ENCODE assay signal across 9 cellular contexts in the genomic region with DNA sequence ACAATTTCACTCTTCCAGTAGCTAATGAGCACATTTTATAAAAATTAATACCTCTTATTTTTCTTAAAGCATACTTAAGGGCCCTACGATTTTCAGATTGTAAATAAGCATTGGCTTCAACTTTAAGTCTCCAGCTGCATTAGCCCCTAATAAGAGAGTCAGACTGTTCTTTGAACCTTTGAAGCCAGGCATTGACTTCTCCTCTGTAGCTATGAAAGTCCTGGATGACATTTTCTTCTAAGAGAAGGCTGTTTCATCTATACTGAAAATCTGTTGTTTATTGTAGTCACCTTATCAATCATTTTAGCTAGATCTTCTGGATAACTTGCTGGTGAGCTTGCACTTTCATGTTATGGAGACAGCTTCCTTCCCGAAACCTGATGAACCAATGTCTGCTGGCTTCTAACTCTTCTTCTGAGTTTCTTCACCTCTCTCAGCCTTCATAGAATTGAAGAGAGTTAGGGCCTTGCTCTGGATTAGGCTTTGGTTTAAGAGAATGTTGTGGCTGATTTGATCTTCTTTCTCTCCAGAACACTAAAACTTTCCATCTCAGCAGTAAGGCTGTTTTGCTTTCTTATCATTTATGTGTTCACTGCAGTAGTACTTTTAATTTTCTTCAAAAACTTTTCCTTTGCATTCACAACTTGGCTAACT.
DNase-seq lines count a peak whose midpoint lies in the region; ATAC-seq, FAIRE-seq and TF ChIP-seq lines count a peak whose summit lies in the region.
"Had no signal": no experiment of that assay in that cellular context is flagged by ENCODE, and none has a peak within 500 bp of the region (broad histone marks: within the 10 kb centered on the region; RNA-seq: fewer than 3 reads in every experiment).

No MANE protein-coding gene starts in this region.

- POLR2A ChIA-PET in activated CD4-positive, alpha-beta T cell treated with anti-CD3 and anti-CD28 coated beads, Interleukin-2, amount 10 ng/mL, durations not matched to agents 7 days and 5 days (lab: Charles Lee) = interaction anchor here (0.6 to 1.0 kb wide), 2 partner anchors 234 to 676 kb away, joined by 3 to 6 read pairs; no protein-coding TSS in a partner anchor
- POLR2A ChIA-PET in activated CD4-positive, alpha-beta memory T cell treated with anti-CD3 and anti-CD28 coated beads, Interleukin-2, amount 10 ng/mL, durations not matched to agents 7 days and 5 days (lab: Charles Lee) = interaction anchor here (0.6 to 2.8 kb wide), 20 partner anchors 13 to 412 kb away, joined by 3 to 14 read pairs (median 3); a partner anchor contains a TSS

- H3K4me3 ChIP-seq in mucosa of descending colon = no peak overlapping the region
- H3K4me3 ChIP-seq: lung had no signal

- FAIRE-seq in GM12892 (lab: Jason Lieb, UNC) = no peak

- no peaks in the 10 kb centered on the region for H3K27me3 Mint-ChIP-seq in activated CD4-positive, alpha-beta T cell treated with anti-CD3 and anti-CD28 coated beads, Interleukin-2, amount 10 ng/mL, durations not matched to agents 7 days and 5 days
- no peaks in the 10 kb centered on the region for H3K27me3 Mint-ChIP-seq in activated CD4-positive, alpha-beta memory T cell treated with anti-CD3 and anti-CD28 coated beads, Interleukin-2, amount 10 ng/mL, durations not matched to agents 7 days and 5 days
- H3K27me3 Mint-ChIP-seq in stimulated activated naive B cell treated with anti-CD40 and anti-IgM and Interleukin-4, amounts not matched to agents 10 μg/mL and 1 μg/mL and 100 μg/mL, for 72 hours = no peaks in the 10 kb centered on the region

- ATAC-seq in HG02970 (IDR thresholded peaks at IDR 0.05; ENCODE audit: low FRiP score, unreplicated experiment) (peak; percentile 31), mucosa of descending colon (no peak)
- ATAC-seq in stimulated activated naive B cell treated with anti-CD40 and anti-IgM and Interleukin-4, amounts not matched to agents 10 μg/mL and 1 μg/mL and 100 μg/mL, for 72 hours (replicated peaks) = peak; percentile 28 to 30

- TF ChIP-seq CTCF in mucosa of descending colon (IDR thresholded peaks at IDR 0.05) = no peak

- no peak for TF ChIP-seq POLR2A in GM12892 (IDR thresholded peaks at IDR 0.05; ENCODE audit: low read depth, low read length)

- no peaks in the 10 kb centered on the region for H3K36me3 ChIP-seq in mucosa of descending colon (ENCODE audit: low read depth)

- intact Hi-C loops in mucosa of descending colon (cut with DNase I, micrococcal nuclease) = no loop called here

- H3K9me3 Mint-ChIP-seq in activated CD4-positive, alpha-beta T cell treated with anti-CD3 and anti-CD28 coated beads, Interleukin-2, amount 10 ng/mL, durations not matched to agents 7 days and 5 days = peaks cover 6% of the 10 kb centered on the region
- H3K9me3 Mint-ChIP-seq in activated CD4-positive, alpha-beta memory T cell treated with anti-CD3 and anti-CD28 coated beads, Interleukin-2, amount 10 ng/mL, durations not matched to agents 7 days and 5 days = no peaks in the 10 kb centered on the region
- H3K9me3 Mint-ChIP-seq in stimulated activated naive B cell treated with anti-CD40 and anti-IgM and Interleukin-4, amounts not matched to agents 10 μg/mL and 1 μg/mL and 100 μg/mL, for 72 hours = no peaks in the 10 kb centered on the region

- H3K36me3 Mint-ChIP-seq in activated CD4-positive, alpha-beta T cell treated with anti-CD3 and anti-CD28 coated beads, Interleukin-2, amount 10 ng/mL, durations not matched to agents 7 days and 5 days (ENCODE audit: low read depth) = peaks cover 7% of the 10 kb centered on the region
- peaks cover 13% of the 10 kb centered on the region for H3K36me3 Mint-ChIP-seq in activated CD4-positive, alpha-beta memory T cell treated with anti-CD3 and anti-CD28 coated beads, Interleukin-2, amount 10 ng/mL, durations not matched to agents 7 days and 5 days (ENCODE audit: low read depth)
- H3K36me3 Mint-ChIP-seq in stimulated activated naive B cell treated with anti-CD40 and anti-IgM and Interleukin-4, amounts not matched to agents 10 μg/mL and 1 μg/mL and 100 μg/mL, for 72 hours = peaks cover 0 to 29% of the 10 kb centered on the region in 2 donors

- peak overlapping the region; percentile 57 for H3K4me3 Mint-ChIP-seq in activated CD4-positive, alpha-beta T cell treated with anti-CD3 and anti-CD28 coated beads, Interleukin-2, amount 10 ng/mL, durations not matched to agents 7 days and 5 days
- peak overlapping the region; percentile 57 for H3K4me3 Mint-ChIP-seq in activated CD4-positive, alpha-beta memory T cell treated with anti-CD3 and anti-CD28 coated beads, Interleukin-2, amount 10 ng/mL, durations not matched to agents 7 days and 5 days
- H3K4me3 Mint-ChIP-seq in stimulated activated naive B cell treated with anti-CD40 and anti-IgM and Interleukin-4, amounts not matched to agents 10 μg/mL and 1 μg/mL and 100 μg/mL, for 72 hours = peak overlapping the region; percentile 79

- CTCF ChIA-PET in activated CD4-positive, alpha-beta T cell treated with anti-CD3 and anti-CD28 coated beads, Interleukin-2, amount 10 ng/mL, durations not matched to agents 7 days and 5 days (lab: Charles Lee) = interaction anchor here (0.6 to 1.2 kb wide), 7 partner anchors 8 to 234 kb away, joined by 3 to 4 read pairs (median 3); a partner anchor contains a TSS
- CTCF ChIA-PET in activated CD4-positive, alpha-beta memory T cell treated with anti-CD3 and anti-CD28 coated beads, Interleukin-2, amount 10 ng/mL, durations not matched to agents 7 days and 5 days (lab: Charles Lee) = interaction anchor here (0.8 to 1.2 kb wide), 4 partner anchors 16 to 412 kb away, joined by 3 to 4 read pairs (median 3); no protein-coding TSS in a partner anchor

- peak overlapping the region; percentile 94 for H3K27ac Mint-ChIP-seq in activated CD4-positive, alpha-beta T cell treated with anti-CD3 and anti-CD28 coated beads, Interleukin-2, amount 10 ng/mL, durations not matched to agents 7 days and 5 days
- H3K27ac Mint-ChIP-seq in activated CD4-positive, alpha-beta memory T cell treated with anti-CD3 and anti-CD28 coated beads, Interleukin-2, amount 10 ng/mL, durations not matched to agents 7 days and 5 days = peak overlapping the region; percentile 86
- H3K27ac Mint-ChIP-seq in stimulated activated naive B cell treated with anti-CD40 and anti-IgM and Interleukin-4, amounts not matched to agents 10 μg/mL and 1 μg/mL and 100 μg/mL, for 72 hours = peak overlapping the region; percentile 93

- DNase-seq in activated CD4-positive, alpha-beta T cell treated with anti-CD3 and anti-CD28 coated beads, Interleukin-2, amount 10 ng/mL, durations not matched to agents 7 days and 5 days = peak; percentile 30
- DNase-seq in activated CD4-positive, alpha-beta T cell treated with anti-CD3 and anti-CD28 coated beads for 1 hour = no peak
- no peak for DNase-seq in activated CD4-positive, alpha-beta memory T cell treated with anti-CD3 and anti-CD28 coated beads, Interleukin-2, amount 10 ng/mL, durations not matched to agents 7 days and 5 days
- DNase-seq in stimulated activated naive B cell treated with anti-CD40 and anti-IgM and Interleukin-4, amounts not matched to agents 10 μg/mL and 1 μg/mL and 100 μg/mL, for 72 hours = no peak
- DNase-seq in mucosa of descending colon (no peak), SHP77 (lab: John Stamatoyannopoulos, UW) (no peak), GM12892 (ENCODE audit: insufficient read length) (no peak)

- no peaks in the 10 kb centered on the region for H3K9me3 ChIP-seq in mucosa of descending colon

- H3K4me1 ChIP-seq in mucosa of descending colon (ENCODE audit: low read depth) = peaks cover 31% of the 10 kb centered on the region

- H3K4me1 Mint-ChIP-seq in activated CD4-positive, alpha-beta T cell treated with anti-CD3 and anti-CD28 coated beads, Interleukin-2, amount 10 ng/mL, durations not matched to agents 7 days and 5 days = peaks cover 74% of the 10 kb centered on the region
- H3K4me1 Mint-ChIP-seq in activated CD4-positive, alpha-beta memory T cell treated with anti-CD3 and anti-CD28 coated beads, Interleukin-2, amount 10 ng/mL, durations not matched to agents 7 days and 5 days = peaks cover 58% of the 10 kb centered on the region
- peaks cover 31 to 76% of the 10 kb centered on the region in 2 donors for H3K4me1 Mint-ChIP-seq in stimulated activated naive B cell treated with anti-CD40 and anti-IgM and Interleukin-4, amounts not matched to agents 10 μg/mL and 1 μg/mL and 100 μg/mL, for 72 hours
